ENCODE assay signal across 8 cellular contexts in the genomic region with DNA sequence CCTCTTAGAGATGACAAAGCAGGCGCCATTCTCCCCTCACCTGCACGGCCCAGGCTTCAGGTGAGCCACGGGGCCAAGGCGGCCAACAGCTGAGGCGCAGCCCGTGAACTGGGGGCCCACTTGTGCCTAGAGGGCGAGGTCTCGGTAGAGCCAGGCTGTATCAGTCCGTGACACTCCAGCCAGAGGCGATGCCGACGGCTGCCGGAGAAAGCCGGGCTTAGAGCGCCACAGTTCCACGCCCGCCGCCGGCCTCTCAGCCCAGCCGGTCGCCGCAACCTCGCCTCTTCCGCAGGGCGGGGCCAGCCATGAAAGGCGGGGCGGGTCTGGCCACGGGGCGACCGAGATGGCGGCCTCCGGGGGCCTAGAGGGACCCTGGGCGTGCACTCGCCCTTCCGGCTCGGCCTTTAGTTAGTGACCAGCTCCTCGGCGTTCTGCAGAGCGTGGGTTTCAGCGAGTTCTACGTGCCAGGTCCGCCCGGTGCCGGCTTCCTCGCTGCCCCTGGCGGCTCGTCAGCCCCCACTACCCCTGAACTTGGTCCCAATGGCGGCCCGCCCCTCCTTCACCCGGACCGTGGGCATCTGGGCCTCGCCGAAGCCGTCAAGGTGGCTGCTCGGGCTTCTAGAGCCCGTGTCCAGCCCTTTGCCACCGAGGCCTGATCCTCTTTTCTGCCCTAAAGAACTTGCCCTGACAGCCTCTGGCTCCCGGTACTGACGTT. TPM values are rescaled to one million over a fixed set of nuclear protein-coding genes. Genes with fewer than 3 reads are reported as not detected.
DNase-seq lines count a peak whose midpoint lies in the region; ATAC-seq, FAIRE-seq and TF ChIP-seq lines count a peak whose summit lies in the region.

A gene (plus strand): TSS at position 390 of the 715 bp plus-strand sequence. CDS start 881 bp downstream, outside the sequence.

- H3K36me3 ChIP-seq in A673 (ENCODE audit: insufficient read depth, low read length, poor library complexity, severe bottlenecking) = no peaks in the 10 kb centered on the region
- peaks cover 7% of the 10 kb centered on the region for H3K36me3 ChIP-seq in bronchial epithelial cell (ENCODE audit: control insufficient read depth, insufficient read depth, low read length)
- peaks cover 0 to 36% (median 18%) of the 10 kb centered on the region in 6 donors for H3K36me3 ChIP-seq in spleen

- intact Hi-C loops in A673 (cut with micrococcal nuclease; ENCODE audit: unreplicated experiment) = no loop called here
- intact Hi-C loops in spleen (cut with DNase I; ENCODE audit: low total_unique reads) = loop anchor here (10.0 kb wide), 1 partner anchor 70 kb away; a partner anchor contains a TSS

- peaks cover 27 to 38% of the 10 kb centered on the region in 2 donors for H3K4me1 Mint-ChIP-seq in immature natural killer cell

- H3K27ac Mint-ChIP-seq in immature natural killer cell = peak within 1 kb of the TSS; percentile 86 to 96 (median 96)

- whole genome bisulfite sequencing in spleen, 5 donors = 0 to 2% (median 1%) methylated on average over 11 to 59 of the region's 59 CpGs

- peak within 1 kb of the TSS; percentile 75 for H3K4me3 ChIP-seq in A673 (ENCODE audit: low read depth, low read length, poor library complexity, severe bottlenecking)
- H3K4me3 ChIP-seq in WI38 (ENCODE audit: low read depth, low read length) = peak within 1 kb of the TSS; percentile 71
- peak within 1 kb of the TSS; percentile 90 for H3K4me3 ChIP-seq in bronchial epithelial cell (ENCODE audit: low read depth, low read length)
- H3K4me3 ChIP-seq in spleen = peak within 1 kb of the TSS; percentile 64 to 94 (median 73)

- DNase-seq in A673 (ENCODE audit: low spot score) (peak; percentile 65), NCI-H2171 treated with DMSO at 0.1 percent for 48 hours (lab: John Stamatoyannopoulos, UW) (peak; percentile 52), bronchial epithelial cell (ENCODE audit: low read depth) (peak; percentile 57), immature natural killer cell (peak; percentile 87 to 89 (median 89)), spleen (peak; percentile 99)

- H3K27me3 Mint-ChIP-seq in immature natural killer cell (ENCODE audit: low read depth in 3 of 3) = no peaks in the 10 kb centered on the region

- TF ChIP-seq POLR2A in spleen (IDR thresholded peaks at IDR 0.05) = peak in 2 of 3 donors; percentile 40 to 82

- BruUV-seq in A673 (replicated peaks; lab: Mats Ljungman, UMichigan) = no TSS peak

- peak; percentile 93 for ATAC-seq in GM18517 (IDR thresholded peaks at IDR 0.05; ENCODE audit: unreplicated experiment)
- ATAC-seq in HG03039 (IDR thresholded peaks at IDR 0.05; ENCODE audit: unreplicated experiment) = peak; percentile 98

- peaks cover 4 to 22% (median 21%) of the 10 kb centered on the region in 3 donors for H3K36me3 Mint-ChIP-seq in immature natural killer cell

- POLR2A ChIA-PET in A673 (lab: Charles Lee; ENCODE audit: low non-redundant PET) = no interaction called here

- no peak for FAIRE-seq in bronchial epithelial cell (lab: Jason Lieb, UNC)

- H3K27ac ChIP-seq in A673 (ENCODE audit: low read depth, low read length, poor library complexity, severe bottlenecking) (peak within 1 kb of the TSS; percentile 72), spleen (peak within 1 kb of the TSS; percentile 84 to 95 (median 90))

- H3K27me3 ChIP-seq in A673 (replicated peaks; ENCODE audit: insufficient read depth, low read depth, low read length, poor library complexity) (no peaks in the 10 kb centered on the region), bronchial epithelial cell (ENCODE audit: control insufficient read depth, insufficient read depth, low read length) (no peaks in the 10 kb centered on the region), spleen (replicated peaks in 1 of 7) (no peaks in the 10 kb centered on the region)

- TF ChIP-seq CTCF in A673 (conservative IDR thresholded peaks at IDR 0.05; ENCODE audit: low read depth, low read length) (no peak), WI38 (IDR thresholded peaks at IDR 0.05; ENCODE audit: low read depth, low read length) (no peak), bronchial epithelial cell (IDR thresholded peaks at IDR 0.05; ENCODE audit: insufficient read depth, low read length, severe bottlenecking) (no peak), spleen (IDR thresholded peaks at IDR 0.05 in 8 of 11, conservative IDR thresholded peaks at IDR 0.05 in 3 of 11) (peak in 1 of 11 experiments; percentile 17)

- no peaks in the 10 kb centered on the region for H3K9me3 Mint-ChIP-seq in immature natural killer cell

- H3K4me3 Mint-ChIP-seq in immature natural killer cell = peak within 1 kb of the TSS; percentile 91 to 96 (median 94)

- H3K4me1 ChIP-seq in A673 (ENCODE audit: insufficient read depth, low read length, poor library complexity, severe bottlenecking) = no peaks in the 10 kb centered on the region
- peaks cover 0 to 46% (median 19%) of the 10 kb centered on the region in 6 donors for H3K4me1 ChIP-seq in spleen

- CTCF ChIA-PET in A673 (lab: Charles Lee) = no interaction called here

- no peaks in the 10 kb centered on the region for H3K9me3 ChIP-seq in A673 (ENCODE audit: low read depth, low read length, poor library complexity, severe bottlenecking)
- H3K9me3 ChIP-seq in spleen = no peaks in the 10 kb centered on the region

RNA-seq across cellular contexts. Expression of the gene that starts here (rescaled TPM):
- 9.9 and 11.6 TPM in 2 replicates for total RNA-seq in A673 (2021)
- total RNA-seq in bronchial epithelial cell = 12.9 and 14.5 TPM in 2 replicates
- polyA plus RNA-seq in immature natural killer cell = 1 to 10 TPM in 1 of 3 donors, under 1 TPM in 2; 0.64 to 5.6 (median 0.66) TPM
- 10 to 100 TPM; 18.0 to 28.0 (median 21.6) TPM for total RNA-seq in spleen
- 10 to 100 TPM in 2 of 3 donors, 1 to 10 TPM in 1; 7.3 to 11.8 (median 10.0) TPM for polyA plus RNA-seq in spleen

Comparison
In these comparisons a context has a peak if more than half of its experiments do, and no peak if none do; other contexts are left out.
1. Peak in every context shown above with its lines: DNase-seq, ATAC-seq, H3K4me3 ChIP-seq and H3K27ac ChIP-seq.